ENCODE assay signal across 9 cellular contexts in the genomic region with DNA sequence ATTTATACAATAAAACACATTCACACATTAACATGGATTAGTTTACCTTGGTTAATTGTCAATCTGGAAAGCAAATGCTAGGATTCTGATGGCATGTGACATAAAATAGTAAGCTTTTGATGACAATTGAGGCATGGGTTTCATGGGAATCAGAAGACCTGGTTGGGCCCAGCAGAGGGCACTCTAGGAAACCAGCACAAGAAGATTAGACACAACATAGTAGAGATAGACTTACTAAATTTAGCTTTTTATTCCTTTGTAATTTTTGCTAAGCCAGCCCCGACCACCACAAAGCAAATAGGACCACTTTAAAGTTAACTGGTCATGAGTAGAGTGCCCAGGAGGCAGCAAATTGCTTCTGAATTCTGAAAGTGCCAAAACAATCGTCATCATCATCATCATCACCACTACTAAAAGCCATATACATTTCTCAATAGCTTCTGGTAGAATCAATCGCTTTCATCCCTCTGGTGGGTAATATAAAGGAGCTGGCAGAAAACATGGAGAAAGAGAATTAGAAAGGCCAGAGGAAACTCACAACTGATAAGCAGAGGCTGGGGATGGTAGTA.
DNase-seq lines count a peak whose midpoint lies in the region; ATAC-seq and TF ChIP-seq lines count a peak whose summit lies in the region.
"Had no signal": no experiment of that assay in that cellular context is flagged by ENCODE, and none has a peak within 500 bp of the region (broad histone marks: within the 10 kb centered on the region; RNA-seq: fewer than 3 reads in every experiment).

No MANE protein-coding gene starts in this region.

- no peaks in the 10 kb centered on the region for H3K27me3 ChIP-seq in KMS-11 (ENCODE audit: insufficient read depth, low read depth)
- H3K27me3 ChIP-seq in iPS DF 6.9 (ENCODE audit: control insufficient read depth, insufficient read depth, low read length): no peaks in the 10 kb centered on the region
- no peaks in the 10 kb centered on the region for H3K27me3 ChIP-seq in subcutaneous abdominal adipose tissue (ENCODE audit: control insufficient read depth in 5 of 5, insufficient read depth in 4 of 5, low read length in 5 of 5)

- H3K4me2 ChIP-seq in KMS-11: no peak overlapping the region

- no peak overlapping the region for H3K9ac ChIP-seq in KMS-11
- no peak overlapping the region for H3K9ac ChIP-seq in subcutaneous abdominal adipose tissue (ENCODE audit: low read length in 5 of 5)

- H3K27ac Mint-ChIP-seq in Calu3 (ENCODE audit: unreplicated experiment): peak overlapping the region; percentile 51

- ATAC-seq in HG02840 (IDR thresholded peaks at IDR 0.05; ENCODE audit: low FRiP score, unreplicated experiment): no peak
- no peak for ATAC-seq in HG02678 (IDR thresholded peaks at IDR 0.05; ENCODE audit: unreplicated experiment)

- no TSS peak for BruUV-seq in Calu3 (replicated peaks; lab: Mats Ljungman, UMichigan)

- WGBS in iPS DF 6.9 (ENCODE audit: insufficient coverage, insufficient read length): no CpG with 5 or more reads among the region's 3 CpGs

- no peaks in the 10 kb centered on the region for H3K79me2 ChIP-seq in KMS-11 (ENCODE audit: insufficient read depth, low read depth)

- no peaks in the 10 kb centered on the region for H3K27me3 Mint-ChIP-seq in Calu3 (ENCODE audit: unreplicated experiment)

- no peaks in the 10 kb centered on the region for H3K36me3 ChIP-seq in KMS-11 (ENCODE audit: insufficient read depth)
- H3K36me3 ChIP-seq in iPS DF 6.9 (ENCODE audit: control insufficient read depth, insufficient read depth, low read length): no peaks in the 10 kb centered on the region
- H3K36me3 ChIP-seq in subcutaneous abdominal adipose tissue (ENCODE audit: control insufficient read depth in 5 of 5, insufficient read depth in 5 of 5, low read length in 5 of 5): no peaks in the 10 kb centered on the region
- H3K36me3 ChIP-seq: thoracic aorta had no signal

- H3K36me3 Mint-ChIP-seq in Calu3 (ENCODE audit: insufficient read depth, unreplicated experiment): no peaks in the 10 kb centered on the region

- peak overlapping the region; percentile 7; the same call in 1 of the 2 replicates for H2AFZ ChIP-seq in KMS-11 (ENCODE audit: low read depth)

- no peaks in the 10 kb centered on the region for H4K20me1 ChIP-seq in KMS-11 (ENCODE audit: insufficient read depth)

- H3K9me3 ChIP-seq in iPS DF 6.9 (ENCODE audit: control insufficient read depth, insufficient read depth, low read length) (no peaks in the 10 kb centered on the region), subcutaneous abdominal adipose tissue (ENCODE audit: control insufficient read depth in 5 of 5, low read length in 5 of 5) (no peaks in the 10 kb centered on the region)
- H3K9me3 ChIP-seq: thoracic aorta had no signal

- peaks cover 8% of the 10 kb centered on the region for H3K4me1 ChIP-seq in KMS-11 (ENCODE audit: low read depth, poor library complexity, severe bottlenecking)
- H3K4me1 ChIP-seq in iPS DF 6.9 (ENCODE audit: control insufficient read depth, insufficient read depth, low read length): no peaks in the 10 kb centered on the region
- H3K4me1 ChIP-seq in subcutaneous abdominal adipose tissue (ENCODE audit: control insufficient read depth in 5 of 5, insufficient read depth in 5 of 5, low read length in 5 of 5): peaks cover 0 to 20% (median 11%) of the 10 kb centered on the region in 5 donors

- intact Hi-C loops in Calu3 (cut with micrococcal nuclease; ENCODE audit: unreplicated experiment): loop anchor here (1.0 to 2.0 kb wide), 3 partner anchors 57 to 288 kb away; no protein-coding TSS in a partner anchor

- H3K27ac ChIP-seq in KMS-11 (no peak overlapping the region), iPS DF 6.9 (ENCODE audit: low read length) (no peak overlapping the region), subcutaneous abdominal adipose tissue (ENCODE audit: low read depth, low read length) (peak overlapping the region; percentile 61)
- H3K27ac ChIP-seq: thoracic aorta had no signal

- H3K4me3 Mint-ChIP-seq in Calu3 (ENCODE audit: low read depth, unreplicated experiment): no peak overlapping the region

- CTCF ChIA-PET in Calu3 (lab: Charles Lee): interaction anchor here (0.6 to 2.7 kb wide), 13 partner anchors 10 to 358 kb away, joined by 3 to 35 read pairs (median 4); a partner anchor contains a TSS

- H3K9me3 Mint-ChIP-seq in Calu3 (ENCODE audit: low read depth, unreplicated experiment): peaks cover 8% of the 10 kb centered on the region

- DNase-seq in Calu3 (peak; percentile 56), iPS DF 6.9 (ENCODE audit: low read depth, low spot score) (peak; percentile 22), ecto neural progenitor cell (ENCODE audit: low spot score) (no peak)
- peak; percentile 3 for DNase-seq in activated gamma-delta T cell treated with anti-CD3 and anti-CD28 coated beads, Interleukin-2, amount 50 U/mL, for 16 hours (ENCODE audit: low read depth)

- H3K4me1 Mint-ChIP-seq in Calu3 (ENCODE audit: low read depth, unreplicated experiment): peaks cover 45% of the 10 kb centered on the region

- H3K4me3 ChIP-seq in KMS-11 (IDR thresholded peaks at IDR 0.05; ENCODE audit: insufficient read depth, low read depth, low read length) (no peak overlapping the region), iPS DF 6.9 (ENCODE audit: low read length) (no peak overlapping the region), subcutaneous abdominal adipose tissue (ENCODE audit: low read depth in 1 of 5, low read length in 5 of 5) (no peak overlapping the region)
- H3K4me3 ChIP-seq: thoracic aorta had no signal

- TF ChIP-seq CTCF in Calu3 (IDR thresholded peaks at IDR 0.05; ENCODE audit: unreplicated experiment) (peak; percentile 32), KMS-11 (conservative IDR thresholded peaks at IDR 0.05; ENCODE audit: low read depth, low read length) (peak; percentile 66)
